1 cellular context compared by ENCODE assay signal in genomic region chrX:5575407-5575806, GRCh38.
TF ChIP-seq lines count a peak whose summit lies in the region.

No MANE protein-coding gene starts in this region.

TF ChIP-seq in SK-N-SH, 30 proteins besides CTCF, POLR2A, EP300 and RAD21 (continued from another document):
- TF ChIP-seq ZBTB33 (IDR thresholded peaks at IDR 0.05; ENCODE audit: borderline replicate concordance, low read depth): no peak
- TF ChIP-seq TEAD4 (IDR thresholded peaks at IDR 0.05; ENCODE audit: borderline replicate concordance, insufficient read depth): no peak
- TF ChIP-seq GATA2 (CRISPR knock-in tag; IDR thresholded peaks at IDR 0.05): peak; percentile 55
TF ChIP-seq in SK-N-SH: peak in this region for 1.
